ENCODE assay signal across 28 cellular contexts in the genomic region with DNA sequence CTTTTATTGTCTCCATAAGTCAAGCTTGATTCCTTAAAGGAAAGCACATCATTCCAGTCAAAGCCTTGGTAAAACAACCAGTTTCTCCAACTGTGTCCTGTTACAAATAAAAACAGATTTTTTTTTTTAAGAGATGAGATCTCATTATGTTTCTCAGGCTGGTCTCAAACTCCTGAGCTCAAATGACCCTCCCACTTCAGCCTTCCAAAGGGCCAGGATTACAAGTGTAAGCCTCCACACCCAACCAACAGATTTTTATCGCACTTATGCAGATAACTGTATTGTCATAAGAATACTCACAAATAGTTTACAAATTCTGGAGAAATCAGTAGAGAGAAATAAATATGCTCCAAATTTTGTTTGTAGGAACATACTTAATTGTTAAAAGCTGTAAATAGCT.
"Had no signal": no experiment of that assay in that cellular context is flagged by ENCODE, and none has a peak within 500 bp of the region (broad histone marks: within the 10 kb centered on the region; RNA-seq: fewer than 3 reads in every experiment).

No MANE protein-coding gene starts in this region.

- H3K4me1 ChIP-seq: ascending aorta had no signal

- H3K27me3 ChIP-seq: ascending aorta had no signal

- H3K27ac ChIP-seq: ascending aorta, VCaP had no signal

- H3K36me3 ChIP-seq: ascending aorta had no signal

- H3K9me3 ChIP-seq: ascending aorta had no signal

- DNase-seq: activated B cell treated with CpG ODN at 0.5 μM for 24 hours; activated CD4-positive, alpha-beta memory T cell treated with anti-CD3 and anti-CD28 coated beads, Interleukin-2, amount 10 ng/mL, durations not matched to agents 7 days and 5 days; activated CD4-positive, alpha-beta T cell treated with anti-CD3 and anti-CD28 coated beads for 1 hour; activated CD4-positive, alpha-beta T cell treated with anti-CD3 and anti-CD28 coated beads for 36 hours; activated CD4-positive, alpha-beta T cell treated with anti-CD3 and anti-CD28 coated beads for 48 hours; activated CD4-positive, alpha-beta T cell treated with anti-CD3 and anti-CD28 coated beads, Interleukin-2, amount 10 ng/mL, durations not matched to agents 7 days and 5 days; activated CD4-positive, alpha-beta T cell treated with anti-CD3 and anti-CD28 coated beads, Interleukin-2, amount 50 U/mL, for 48 hours; activated CD8-positive, alpha-beta memory T cell treated with anti-CD3 and anti-CD28 coated beads for 24 hours; activated CD8-positive, alpha-beta memory T cell treated with anti-CD3 and anti-CD28 coated beads, Interleukin-2, amount 10 ng/mL, durations not matched to agents 7 days and 5 days; activated CD8-positive, alpha-beta memory T cell treated with anti-CD3 and anti-CD28 coated beads, Interleukin-2, amount 50 U/mL, for 48 hours; activated CD8-positive, alpha-beta T cell treated with anti-CD3 and anti-CD28 coated beads, Interleukin-2, amount 10 ng/mL, durations not matched to agents 7 days and 5 days; activated effector memory CD4-positive, alpha-beta T cell treated with Interleukin-2 at 50 U/mL for 16 hours; activated gamma-delta T cell; activated naive CD4-positive, alpha-beta T cell treated with anti-CD3 and anti-CD28 coated beads, Interleukin-2, amount 10 ng/mL, durations not matched to agents 7 days and 5 days; activated naive CD4-positive, alpha-beta T cell treated with Interleukin-2 at 50 U/mL for 16 hours; activated naive CD8-positive, alpha-beta T cell treated with anti-CD3 and anti-CD28 coated beads, Interleukin-2, amount 10 ng/mL, durations not matched to agents 7 days and 5 days; activated naive CD8-positive, alpha-beta T cell treated with anti-CD3 and anti-CD28 coated beads, Interleukin-2, amount 50 U/mL, for 24 hours; activated T-cell treated with anti-CD3 and anti-CD28 coated beads, Interleukin-2, amount 50 U/mL, for 24 hours; activated T-cell treated with anti-CD3 and anti-CD28 coated beads, Interleukin-2, amount 50 U/mL, for 48 hours; amygdala; anterior cingulate cortex; central memory CD4-positive, alpha-beta T cell; T-helper 1 cell; T-helper 2 cell; T-helper 9 cell had no signal

- FAIRE-seq: TTC549 had no signal

- H3K4me3 ChIP-seq: ascending aorta had no signal
